8 cellular contexts compared by ENCODE assay signal in genomic region chr2:240832205-240832727, GRCh38. TPM values are rescaled to one million over a fixed set of nuclear protein-coding genes. Genes with fewer than 3 reads are reported as not detected.
DNase-seq lines count a peak whose midpoint lies in the region; ATAC-seq lines count a peak whose summit lies in the region.

No MANE protein-coding gene starts in this region.

- DNase-seq in CD1c-positive myeloid dendritic cell (ENCODE audit: extremely low spot score) (peak; percentile 96), HUDEP-2 (lab: John Stamatoyannopoulos, UW; ENCODE audit: unreplicated experiment in 76 of 76) (peak in 74 of 76 experiments; percentile 8 to 95 (median 85)), OCI-M2 (lab: John Stamatoyannopoulos, UW; ENCODE audit: unreplicated experiment) (peak; percentile 0), mucosa of gallbladder (ENCODE audit: low spot score) (peak; percentile 93)
- DNase-seq in activated T-cell treated with anti-CD3 and anti-CD28 coated beads, Interleukin-2, amount 50 U/mL, for 1 hour = peak; percentile 100
- DNase-seq in stimulated activated CD8-positive, alpha-beta memory T cell treated with anti-CD3 and anti-CD28 coated beads, Interleukin-4, amount 100 ng/mL, for 4 hours (ENCODE audit: low read depth in 2 of 2, low spot score in 1 of 2) = peak; percentile 88 to 95

- peak; percentile 80 for ATAC-seq in GM19468 (IDR thresholded peaks at IDR 0.05; ENCODE audit: extremely low read depth, unreplicated experiment)
- peak; percentile 94 for ATAC-seq in esophagus mucosa

RNA-seq across cellular contexts. Expression of gene KIF1A, which starts 12.2 kb away (rescaled TPM):
- total RNA-seq in esophagus mucosa = 0.12 TPM
- total RNA-seq in mucosa of gallbladder = 1.6 TPM

RNA-seq across cellular contexts. Expression of gene AGXT, which starts 36.4 kb away (rescaled TPM):
- total RNA-seq in esophagus mucosa = not detected
- total RNA-seq in mucosa of gallbladder = 1.6 TPM

Comparison
In these comparisons a context has a peak if more than half of its experiments do, and no peak if none do; other contexts are left out.
1. Peak in every context shown above with its lines: DNase-seq and ATAC-seq.
2. DNase-seq: peak in every context shown above with its lines; median percentile 100 in activated T-cell treated with anti-CD3 and anti-CD28 coated beads, Interleukin-2, amount 50 U/mL, for 1 hour; 96 in CD1c-positive myeloid dendritic cell; 93 in mucosa of gallbladder; 92 in stimulated activated CD8-positive, alpha-beta memory T cell treated with anti-CD3 and anti-CD28 coated beads, Interleukin-4, amount 100 ng/mL, for 4 hours; 85 in HUDEP-2; 0 in OCI-M2.